8 cellular contexts compared by ENCODE assay signal in genomic region chr2:27050281-27050995, GRCh38. TPM values are rescaled to one million over a fixed set of nuclear protein-coding genes. Genes with fewer than 3 reads are reported as not detected.
DNase-seq lines count a peak whose midpoint lies in the region; ATAC-seq, FAIRE-seq and TF ChIP-seq lines count a peak whose summit lies in the region.

No MANE protein-coding gene starts in this region.

- H3K9me3 ChIP-seq in kidney (ENCODE audit: control insufficient read depth in 1 of 2, low read length in 2 of 2), result no peaks in the 10 kb centered on the region

- peak overlapping the region; percentile 97 for H3K27ac ChIP-seq in kidney (ENCODE audit: low read depth in 2 of 2, low read length in 2 of 2)

- H3K4me3 ChIP-seq in kidney (ENCODE audit: low read length in 2 of 2), result peak overlapping the region; percentile 87 to 90

- peaks cover 7 to 18% of the 10 kb centered on the region in 2 donors for H3K36me3 ChIP-seq in kidney (ENCODE audit: control insufficient read depth in 1 of 2, insufficient read depth in 2 of 2, low read length in 2 of 2)

- DNase-seq in AG09319 (ENCODE audit: extremely low read depth, low read depth) (peak; percentile 93), NCI-H345 (lab: John Stamatoyannopoulos, UW) (peak; percentile 96), cerebellar cortex (ENCODE audit: low spot score) (peak; percentile 98), kidney (peak; percentile 94)
- peak; percentile 80 for DNase-seq in activated CD4-positive, CD25-positive, alpha-beta regulatory T cell treated with anti-CD3 and anti-CD28 coated beads, Interleukin-2, amount 50 U/mL, for 16 hours (ENCODE audit: low read depth, low spot score)
- DNase-seq in stimulated activated CD4-positive, alpha-beta T cell treated with anti-CD3 and anti-CD28 coated beads, Interleukin-15, amount 100 ng/mL, for 24 hours, result peak; percentile 89

- peak; percentile 45 for ATAC-seq in GM19023 (IDR thresholded peaks at IDR 0.05; ENCODE audit: unreplicated experiment)
- ATAC-seq in HG03196 (IDR thresholded peaks at IDR 0.05; ENCODE audit: unreplicated experiment), result peak; percentile 61

- TF ChIP-seq CTCF in AG09319 (IDR thresholded peaks at IDR 0.05; ENCODE audit: low read depth, low read length) (peak; percentile 44), kidney (IDR thresholded peaks at IDR 0.05; ENCODE audit: borderline replicate concordance, extremely low read depth, insufficient read depth) (peak; percentile 37)

- intact Hi-C loops in kidney (cut with DNase I), result no loop called here

- peak overlapping the region; percentile 71 to 88 for H3K9ac ChIP-seq in kidney (ENCODE audit: low read length in 2 of 2)

- H3K4me1 ChIP-seq in kidney (ENCODE audit: control insufficient read depth in 1 of 2, insufficient read depth in 1 of 2, low read depth in 1 of 2, low read length in 2 of 2), result peaks cover 2 to 14% of the 10 kb centered on the region in 2 donors

- FAIRE-seq in kidney (lab: Jason Lieb, UNC), result no peak

RNA-seq across cellular contexts. Expression of gene AGBL5, which starts 1.0 kb away (rescaled TPM):
- total RNA-seq in kidney, result 36.5 TPM
- 33.4 TPM for polyA plus RNA-seq in kidney (ENCODE audit: insufficient read depth, low read depth, low replicate concordance)

RNA-seq across cellular contexts. Expression of gene TMEM214, which starts 17.7 kb away (rescaled TPM):
- total RNA-seq in kidney, result 74.8 TPM
- polyA plus RNA-seq in kidney (ENCODE audit: insufficient read depth, low read depth, low replicate concordance), result 50.5 TPM

RNA-seq across cellular contexts. Expression of gene OST4, which starts 21.0 kb away (rescaled TPM):
- total RNA-seq in kidney, result 260 TPM
- 718 TPM for polyA plus RNA-seq in kidney (ENCODE audit: insufficient read depth, low read depth, low replicate concordance)

RNA-seq across cellular contexts. Expression of gene EMILIN1, which starts 28.0 kb away (rescaled TPM):
- 75.2 TPM for total RNA-seq in kidney
- 32.1 TPM for polyA plus RNA-seq in kidney (ENCODE audit: insufficient read depth, low read depth, low replicate concordance)

RNA-seq across cellular contexts. Expression of gene KHK, which starts 36.1 kb away (rescaled TPM):
- 18.7 TPM for total RNA-seq in kidney
- 538 TPM for polyA plus RNA-seq in kidney (ENCODE audit: insufficient read depth, low read depth, low replicate concordance)

Comparison
In these comparisons a context has a peak if more than half of its experiments do, and no peak if none do; other contexts are left out.
1. Peak in every context shown above with its lines: DNase-seq, ATAC-seq, H3K4me3 ChIP-seq and H3K27ac ChIP-seq.